ENCODE assay signal across 14 cellular contexts in genomic region chr1:234845836-234846235, GRCh38.
DNase-seq lines count a peak whose midpoint lies in the region; ATAC-seq and TF ChIP-seq lines count a peak whose summit lies in the region.
"Had no signal": no experiment of that assay in that cellular context is flagged by ENCODE, and none has a peak within 500 bp of the region (broad histone marks: within the 10 kb centered on the region; RNA-seq: fewer than 3 reads in every experiment).

No MANE protein-coding gene starts in this region.

- H3K4me1 ChIP-seq in IMR-90 (ENCODE audit: control insufficient read depth, insufficient read depth, low read length) (peaks cover 12% of the 10 kb centered on the region), esophagus muscularis mucosa (peaks cover 8 to 19% (median 12%) of the 10 kb centered on the region in 4 donors)

- no peak for TF ChIP-seq EP300 in esophagus muscularis mucosa (IDR thresholded peaks at IDR 0.05)

- no TSS peak for BruUV-seq in IMR-90 (replicated peaks; lab: Mats Ljungman, UMichigan)

- H2AK5ac ChIP-seq in IMR-90 (ENCODE audit: low read depth, low read length): no peak overlapping the region

- no peak overlapping the region for H4K5ac ChIP-seq in IMR-90 (ENCODE audit: low read depth, low read length)

- CTCF ChIA-PET in activated CD8-positive, alpha-beta memory T cell treated with anti-CD3 and anti-CD28 coated beads, Interleukin-2, amount 10 ng/mL, durations not matched to agents 7 days and 5 days (lab: Charles Lee): interaction anchor here (0.6 to 1.5 kb wide), 3 partner anchors 114 to 238 kb away, joined by 3 to 6 read pairs (median 3); no protein-coding TSS in a partner anchor
- CTCF ChIA-PET in IMR-90 (lab: Yijun Ruan, JAX): no interaction called here

- in situ Hi-C loops in IMR-90 (cut with MboI; ENCODE audit: low sequenced_read_pairs): no loop called here

- WGBS in IMR-90 (ENCODE audit: extremely low coverage in 2 of 2, insufficient read length in 1 of 2), 2 experiments: no CpG with 5 or more reads among the region's 2 CpGs
- WGBS in esophagus muscularis mucosa: 73% methylated on average over 2 of the region's 2 CpGs

- TF ChIP-seq RAD21 in IMR-90 (IDR thresholded peaks at IDR 0.05; ENCODE audit: low read length): no peak

- H3K27ac ChIP-seq in IMR-90 (ENCODE audit: insufficient read depth, low read length) (no peak overlapping the region), esophagus muscularis mucosa (replicated peaks in 1 of 4) (no peak overlapping the region)
- H3K27ac ChIP-seq: adrenal gland, esophagus squamous epithelium, tibial artery, VCaP had no signal

- DNase-seq in activated CD8-positive, alpha-beta memory T cell treated with anti-CD3 and anti-CD28 coated beads, Interleukin-2, amount 10 ng/mL, durations not matched to agents 7 days and 5 days: no peak
- no peak for DNase-seq in activated CD8-positive, alpha-beta memory T cell treated with anti-CD3 and anti-CD28 coated beads, Interleukin-2, amount 50 U/mL, for 48 hours
- DNase-seq in IMR-90 (no peak), amygdala (lab: John Stamatoyannopoulos, UW) (no peak), esophagus muscularis mucosa (ENCODE audit: extremely low spot score) (no peak), GM03348 (ENCODE audit: low spot score) (no peak)
- peak in 1 of 10 donors; percentile 7 for DNase-seq in naive thymus-derived CD8-positive, alpha-beta T cell
- DNase-seq: adrenal gland, esophagus squamous epithelium, spleen, tibial artery had no signal

- no peak for ATAC-seq in activated CD8-positive, alpha-beta memory T cell treated with anti-CD3 and anti-CD28 coated beads, Interleukin-2, amount 10 ng/mL, durations not matched to agents 7 days and 5 days
- ATAC-seq in IMR-90 (ENCODE audit: low read depth): no peak
- ATAC-seq in activated T-helper 17 cell treated with anti-CD3 and anti-CD28 coated beads, Interleukin-2, amount 50 U/mL, for 72 hours (replicated peaks): no peak
- no peak for ATAC-seq in naive thymus-derived CD8-positive, alpha-beta T cell

- no peaks in the 10 kb centered on the region for H3K9me3 Mint-ChIP-seq in activated CD8-positive, alpha-beta memory T cell treated with anti-CD3 and anti-CD28 coated beads, Interleukin-2, amount 10 ng/mL, durations not matched to agents 7 days and 5 days (ENCODE audit: low read depth)
- H3K9me3 Mint-ChIP-seq in activated T-helper 17 cell treated with anti-CD3 and anti-CD28 coated beads, Interleukin-2, amount 50 U/mL, for 72 hours: no peaks in the 10 kb centered on the region
- H3K9me3 Mint-ChIP-seq in naive thymus-derived CD8-positive, alpha-beta T cell: no peaks in the 10 kb centered on the region
- H3K9me3 Mint-ChIP-seq: IgD-negative memory B cell had no signal

- H3K9ac ChIP-seq in IMR-90 (ENCODE audit: low read depth, low read length): no peak overlapping the region

- no peak overlapping the region for H4K8ac ChIP-seq in IMR-90 (ENCODE audit: low read depth in 2 of 2, low read length in 2 of 2)

- peak overlapping the region; percentile 67; the same call in 1 of the 3 replicates for H2BK15ac ChIP-seq in IMR-90 (ENCODE audit: low read depth, low read length)

- no peak overlapping the region for H2AK9ac ChIP-seq in IMR-90 (replicated peaks; ENCODE audit: low read depth, low read length, poor library complexity)

- H2AFZ ChIP-seq in IMR-90 (replicated peaks; ENCODE audit: low read length, poor library complexity): no peak overlapping the region

- TF ChIP-seq CTCF in IMR-90 (conservative IDR thresholded peaks at IDR 0.05; ENCODE audit: low read depth, low read length) (no peak), esophagus muscularis mucosa (IDR thresholded peaks at IDR 0.05) (no peak)

- no peak overlapping the region for H3K18ac ChIP-seq in IMR-90 (ENCODE audit: low read depth, low read length)

- no peak overlapping the region for H3K4me3 ChIP-seq in IMR-90 (ENCODE audit: insufficient read depth, low read depth, low read length)
- H3K4me3 ChIP-seq in esophagus muscularis mucosa: no peak overlapping the region
- H3K4me3 ChIP-seq: adrenal gland, esophagus squamous epithelium, spleen, tibial artery had no signal

- no peak overlapping the region for H3K4me3 Mint-ChIP-seq in activated CD8-positive, alpha-beta memory T cell treated with anti-CD3 and anti-CD28 coated beads, Interleukin-2, amount 10 ng/mL, durations not matched to agents 7 days and 5 days
- peak overlapping the region; percentile 70 for H3K4me3 Mint-ChIP-seq in activated T-helper 17 cell treated with anti-CD3 and anti-CD28 coated beads, Interleukin-2, amount 50 U/mL, for 72 hours
- H3K4me3 Mint-ChIP-seq in naive thymus-derived CD8-positive, alpha-beta T cell: peak overlapping the region in 5 of 10 donors; percentile 33 to 76 (median 71)
- H3K4me3 Mint-ChIP-seq: IgD-negative memory B cell had no signal

- no peak overlapping the region for H4K91ac ChIP-seq in IMR-90 (ENCODE audit: insufficient read depth, low read depth, low read length)

- POLR2A ChIA-PET in IMR-90 (lab: Charles Lee; ENCODE audit: unreplicated experiment): no interaction called here
- POLR2A ChIA-PET in naive thymus-derived CD8-positive, alpha-beta T cell (lab: Charles Lee): interaction anchor here (0.7 to 2.3 kb wide), 5 partner anchors 8 to 234 kb away, joined by 3 to 14 read pairs (median 4); no protein-coding TSS in a partner anchor

- no peak overlapping the region for H2BK120ac ChIP-seq in IMR-90 (ENCODE audit: low read depth, low read length)

- no peak overlapping the region for H3K4me2 ChIP-seq in IMR-90 (ENCODE audit: low read depth, low read length)

- H2BK5ac ChIP-seq in IMR-90 (ENCODE audit: low read depth, low read length, poor library complexity, severe bottlenecking): no peak overlapping the region

- H3K9me1 ChIP-seq in IMR-90 (ENCODE audit: insufficient read depth, low read length): peaks cover 7% of the 10 kb centered on the region

- dilution Hi-C loops in IMR-90 (cut with HindIII; ENCODE audit: low sequenced_read_pairs, unreplicated experiment): loop anchor here (25.0 kb wide), 1 partner anchor 109 kb away; no protein-coding TSS in a partner anchor

- 0 out of 2 replicates have a peak overlapping the region, but pooled peaks have one; percentile 38 for H3K4ac ChIP-seq in IMR-90 (ENCODE audit: low read depth, low read length)

- peaks cover 4% of the 10 kb centered on the region for H3K36me3 Mint-ChIP-seq in activated CD8-positive, alpha-beta memory T cell treated with anti-CD3 and anti-CD28 coated beads, Interleukin-2, amount 10 ng/mL, durations not matched to agents 7 days and 5 days
- no peaks in the 10 kb centered on the region for H3K36me3 Mint-ChIP-seq in activated T-helper 17 cell treated with anti-CD3 and anti-CD28 coated beads, Interleukin-2, amount 50 U/mL, for 72 hours (ENCODE audit: low read depth)
- no peaks in the 10 kb centered on the region for H3K36me3 Mint-ChIP-seq in naive thymus-derived CD8-positive, alpha-beta T cell
- H3K36me3 Mint-ChIP-seq: IgD-negative memory B cell had no signal

- H3K9me3 ChIP-seq in IMR-90 (ENCODE audit: control insufficient read depth, insufficient read depth, low read length) (no peaks in the 10 kb centered on the region), esophagus muscularis mucosa (no peaks in the 10 kb centered on the region)
- H3K9me3 ChIP-seq: adrenal gland, esophagus squamous epithelium, spleen, tibial artery had no signal

- H3K27me3 ChIP-seq in IMR-90 (ENCODE audit: control insufficient read depth, insufficient read depth, low read length) (no peaks in the 10 kb centered on the region), esophagus muscularis mucosa (no peaks in the 10 kb centered on the region)
- H3K27me3 ChIP-seq: adrenal gland, esophagus squamous epithelium, spleen, tibial artery had no signal

- H3K27me3 Mint-ChIP-seq in activated CD8-positive, alpha-beta memory T cell treated with anti-CD3 and anti-CD28 coated beads, Interleukin-2, amount 10 ng/mL, durations not matched to agents 7 days and 5 days: peaks cover 2% of the 10 kb centered on the region
- no peaks in the 10 kb centered on the region for H3K27me3 Mint-ChIP-seq in activated T-helper 17 cell treated with anti-CD3 and anti-CD28 coated beads, Interleukin-2, amount 50 U/mL, for 72 hours
- H3K27me3 Mint-ChIP-seq in naive thymus-derived CD8-positive, alpha-beta T cell: no peaks in the 10 kb centered on the region
- H3K27me3 Mint-ChIP-seq: IgD-negative memory B cell had no signal

- H3K56ac ChIP-seq in IMR-90 (ENCODE audit: extremely low read depth, insufficient read depth, low read length): no peak overlapping the region

- H3K36me3 ChIP-seq in IMR-90 (ENCODE audit: control insufficient read depth, insufficient read depth, low read length) (no peaks in the 10 kb centered on the region), esophagus muscularis mucosa (no peaks in the 10 kb centered on the region)
- H3K36me3 ChIP-seq: adrenal gland, esophagus squamous epithelium, spleen, tibial artery had no signal

- no peaks in the 10 kb centered on the region for H4K20me1 ChIP-seq in IMR-90 (ENCODE audit: insufficient read depth, low read length)

- intact Hi-C loops in IMR-90 (cut with micrococcal nuclease): no loop called here
- intact Hi-C loops in esophagus muscularis mucosa (cut with DNase I): no loop called here

- H3K14ac ChIP-seq in IMR-90 (replicated peaks; ENCODE audit: low read depth, low read length): no peak overlapping the region

- no peaks in the 10 kb centered on the region for H3K79me1 ChIP-seq in IMR-90 (ENCODE audit: low read depth in 1 of 2, low read length in 2 of 2)

- no peak overlapping the region for H3K23ac ChIP-seq in IMR-90 (ENCODE audit: low read depth, low read length)

- H2BK20ac ChIP-seq in IMR-90 (ENCODE audit: low read depth, low read length): no peak overlapping the region; the same call in 1 of the 2 replicates

- TF ChIP-seq POLR2A in IMR-90 (IDR thresholded peaks at IDR 0.05; ENCODE audit: low read depth, low read length): no peak
- no peak for TF ChIP-seq POLR2A in esophagus muscularis mucosa (IDR thresholded peaks at IDR 0.05; ENCODE audit: low read depth)

- H3K27ac Mint-ChIP-seq in activated CD8-positive, alpha-beta memory T cell treated with anti-CD3 and anti-CD28 coated beads, Interleukin-2, amount 10 ng/mL, durations not matched to agents 7 days and 5 days: peak overlapping the region; percentile 86
- H3K27ac Mint-ChIP-seq in activated T-helper 17 cell treated with anti-CD3 and anti-CD28 coated beads, Interleukin-2, amount 50 U/mL, for 72 hours: peak overlapping the region; percentile 63
- peak overlapping the region in 9 of 10 donors; percentile 64 to 91 (median 78) for H3K27ac Mint-ChIP-seq in naive thymus-derived CD8-positive, alpha-beta T cell
- H3K27ac Mint-ChIP-seq: IgD-negative memory B cell had no signal

- peaks cover 84% of the 10 kb centered on the region for H3K4me1 Mint-ChIP-seq in activated CD8-positive, alpha-beta memory T cell treated with anti-CD3 and anti-CD28 coated beads, Interleukin-2, amount 10 ng/mL, durations not matched to agents 7 days and 5 days
- H3K4me1 Mint-ChIP-seq in activated T-helper 17 cell treated with anti-CD3 and anti-CD28 coated beads, Interleukin-2, amount 50 U/mL, for 72 hours: peaks cover 41% of the 10 kb centered on the region
- peaks cover 33 to 73% (median 59%) of the 10 kb centered on the region in 4 donors for H3K4me1 Mint-ChIP-seq in naive thymus-derived CD8-positive, alpha-beta T cell

TF ChIP-seq in IMR-90, 13 proteins besides CTCF, POLR2A, EP300 and RAD21:
- no peak for TF ChIP-seq FOS (IDR thresholded peaks at IDR 0.05; ENCODE audit: low read depth, low read length)
